Comparison of ENCODE assay signal across 10 cellular contexts in genomic region chr11:111513240-111513605, GRCh38. TPM values are rescaled to one million over a fixed set of nuclear protein-coding genes. Genes with fewer than 3 reads are reported as not detected.
DNase-seq lines count a peak whose midpoint lies in the region; ATAC-seq and TF ChIP-seq lines count a peak whose summit lies in the region.
"Had no signal": no experiment of that assay in that cellular context is flagged by ENCODE, and none has a peak within 500 bp of the region (broad histone marks: within the 10 kb centered on the region; RNA-seq: fewer than 3 reads in every experiment).

No MANE protein-coding gene starts in this region.

- 46% methylated on average over 6 of the region's 6 CpGs for WGBS in urinary bladder

- intact Hi-C loops in left ventricle myocardium inferior (cut with micrococcal nuclease) (no loop called here), left ventricle myocardium superior (cut with micrococcal nuclease) (no loop called here)

- no peak for TF ChIP-seq CTCF in left ventricle myocardium inferior (IDR thresholded peaks at IDR 0.05; ENCODE audit: borderline replicate concordance)

- no peaks in the 10 kb centered on the region for H3K9me3 Mint-ChIP-seq in activated naive CD8-positive, alpha-beta T cell treated with anti-CD3 and anti-CD28 coated beads for 36 hours

- H3K4me3 ChIP-seq in left ventricle myocardium inferior (peak overlapping the region; percentile 64), urinary bladder (ENCODE audit: low read depth, low read length) (peak overlapping the region; percentile 31)

- H3K36me3 ChIP-seq in left ventricle myocardium inferior (no peaks in the 10 kb centered on the region), urinary bladder (ENCODE audit: insufficient read depth) (no peaks in the 10 kb centered on the region)

- DNase-seq in left ventricle myocardium inferior (no peak), left ventricle myocardium superior (no peak), left lobe of liver (ENCODE audit: low spot score) (no peak), NCI-H1930 (lab: John Stamatoyannopoulos, UW) (no peak), NCI-H2227 treated with DMSO at 0.1 percent for 48 hours (lab: John Stamatoyannopoulos, UW) (no peak), amygdala (lab: John Stamatoyannopoulos, UW) (no peak)
- DNase-seq in activated naive CD8-positive, alpha-beta T cell treated with anti-CD3 and anti-CD28 coated beads for 36 hours: no peak
- DNase-seq: Kasumi-1 had no signal

- H3K4me3 Mint-ChIP-seq in activated naive CD8-positive, alpha-beta T cell treated with anti-CD3 and anti-CD28 coated beads for 36 hours: peak overlapping the region; percentile 30

- peaks cover 64% of the 10 kb centered on the region for H3K27me3 ChIP-seq in left ventricle myocardium inferior (ENCODE audit: low read depth)

- no peak overlapping the region for H3K27ac Mint-ChIP-seq in activated naive CD8-positive, alpha-beta T cell treated with anti-CD3 and anti-CD28 coated beads for 36 hours

- H3K9me3 ChIP-seq in left ventricle myocardium inferior (replicated peaks): no peaks in the 10 kb centered on the region

- H3K27ac ChIP-seq in left ventricle myocardium inferior (replicated peaks) (no peak overlapping the region), urinary bladder (ENCODE audit: low read depth) (no peak overlapping the region)

- H3K4me1 Mint-ChIP-seq in activated naive CD8-positive, alpha-beta T cell treated with anti-CD3 and anti-CD28 coated beads for 36 hours: peaks cover 21% of the 10 kb centered on the region

- no peaks in the 10 kb centered on the region for H3K36me3 Mint-ChIP-seq in activated naive CD8-positive, alpha-beta T cell treated with anti-CD3 and anti-CD28 coated beads for 36 hours

- H3K4me1 ChIP-seq in left ventricle myocardium inferior (peaks cover 23% of the 10 kb centered on the region), urinary bladder (ENCODE audit: insufficient read depth) (no peaks in the 10 kb centered on the region)

- peaks cover 51% of the 10 kb centered on the region for H3K27me3 Mint-ChIP-seq in activated naive CD8-positive, alpha-beta T cell treated with anti-CD3 and anti-CD28 coated beads for 36 hours

- ATAC-seq in left ventricle myocardium superior (no peak), left lobe of liver (peak; percentile 10)

RNA-seq across cellular contexts. Expression of gene BTG4, which starts 1.0 kb away (rescaled TPM):
- not detected for total RNA-seq in left ventricle myocardium inferior
- total RNA-seq in left ventricle myocardium superior: not detected
- total RNA-seq in activated naive CD8-positive, alpha-beta T cell treated with anti-CD3 and anti-CD28 coated beads for 36 hours: under 1 TPM; 0.30 to 0.62 TPM
- total RNA-seq in left lobe of liver: not detected
- not detected for total RNA-seq in urinary bladder
- not detected for polyA plus RNA-seq in urinary bladder
- total RNA-seq: lung microvascular endothelial cell had no signal

RNA-seq across cellular contexts. Expression of gene HOATZ, which starts 1.4 kb away (rescaled TPM):
- total RNA-seq in left ventricle myocardium inferior (not detected), left ventricle myocardium superior (not detected), left lobe of liver (not detected), urinary bladder (not detected)
- total RNA-seq in activated naive CD8-positive, alpha-beta T cell treated with anti-CD3 and anti-CD28 coated beads for 36 hours: not detected
- not detected for polyA plus RNA-seq in urinary bladder
- total RNA-seq: lung microvascular endothelial cell had no signal

RNA-seq across cellular contexts. Expression of gene LAYN, which starts 27.3 kb away (rescaled TPM):
- total RNA-seq in left ventricle myocardium inferior (2.8 TPM), left ventricle myocardium superior (3.8 TPM), left lobe of liver (0.73 TPM), urinary bladder (19.2 TPM)
- total RNA-seq in activated naive CD8-positive, alpha-beta T cell treated with anti-CD3 and anti-CD28 coated beads for 36 hours: 10 to 100 TPM; 57.4 to 63.2 TPM
- polyA plus RNA-seq in urinary bladder: 13.0 TPM
